ENCODE assay signal across 8 cellular contexts in genomic region chr13:27222100-27222499, GRCh38. TPM values are rescaled to one million over a fixed set of nuclear protein-coding genes. Genes with fewer than 3 reads are reported as not detected.
A peak's percentile ranks its signal among the peaks of the same experiment; 100 is the strongest.
DNase-seq lines count a peak whose midpoint lies in the region; ATAC-seq and TF ChIP-seq lines count a peak whose summit lies in the region.
"Not testable (repeated sequence)": the region's sequence is repeated elsewhere in the genome, so short reads cannot be mapped to it uniquely, and the experiment has no call there.

No MANE protein-coding gene starts in this region.

- POLR2A ChIA-PET in activated B cell treated with CpG ODN at 0.5 μM for 24 hours (lab: Charles Lee) = interaction anchor here (0.6 kb wide), 1 partner anchor 82 kb away, joined by 3 read pairs; no protein-coding TSS in a partner anchor

- H3K27ac ChIP-seq in DOHH2 (ENCODE audit: low read depth, low read length) = peak overlapping the region; percentile 75

- H3K9me2 ChIP-seq in DOHH2 (replicated peaks; ENCODE audit: control insufficient read depth, low read length) = not testable (repeated sequence)

- not testable (repeated sequence) for H3K27ac Mint-ChIP-seq in activated B cell treated with CpG ODN at 0.5 μM for 24 hours

- H3K4me2 ChIP-seq in DOHH2 (ENCODE audit: low read length) = peak overlapping the region; percentile 63

- ATAC-seq in GM18511 (IDR thresholded peaks at IDR 0.05; ENCODE audit: unreplicated experiment) (peak; percentile 86), GM18909 (IDR thresholded peaks at IDR 0.05; ENCODE audit: poor library complexity, unreplicated experiment) (peak; percentile 72), GM19463 (IDR thresholded peaks at IDR 0.05; ENCODE audit: unreplicated experiment) (peak; percentile 72), HG02642 (IDR thresholded peaks at IDR 0.05; ENCODE audit: poor library complexity, unreplicated experiment) (peak; percentile 51), HG02938 (IDR thresholded peaks at IDR 0.05; ENCODE audit: unreplicated experiment) (peak; percentile 81), HG03439 (IDR thresholded peaks at IDR 0.05; ENCODE audit: unreplicated experiment) (peak; percentile 58), activated B cell treated with CpG ODN at 0.5 μM for 24 hours (ENCODE audit: low read depth) (peak; percentile 45)

- H3K79me2 ChIP-seq in DOHH2 (ENCODE audit: control insufficient read depth, low read length) = not testable (repeated sequence)

- TF ChIP-seq CTCF in DOHH2 (IDR thresholded peaks at IDR 0.05; ENCODE audit: low read depth, low read length, poor library complexity, severe bottlenecking); activated B cell treated with CpG ODN at 0.5 μM for 24 hours (IDR thresholded peaks at IDR 0.05): not testable (repeated sequence)

- not testable (repeated sequence) for H3K27me3 Mint-ChIP-seq in activated B cell treated with CpG ODN at 0.5 μM for 24 hours

- H3K4me1 Mint-ChIP-seq in activated B cell treated with CpG ODN at 0.5 μM for 24 hours = peaks cover 57% of the 10 kb centered on the region

- H3K4me3 ChIP-seq in DOHH2 (ENCODE audit: low read length) = peak overlapping the region; percentile 55

- H3K36me3 Mint-ChIP-seq in activated B cell treated with CpG ODN at 0.5 μM for 24 hours (ENCODE audit: low read depth) = not testable (repeated sequence)

- H3K27me3 ChIP-seq in DOHH2 (ENCODE audit: control insufficient read depth, low read length) = not testable (repeated sequence)

- H3K4me3 Mint-ChIP-seq in activated B cell treated with CpG ODN at 0.5 μM for 24 hours = peak overlapping the region; percentile 15

- H3K36me3 ChIP-seq in DOHH2 (ENCODE audit: control insufficient read depth, low read length) = not testable (repeated sequence)

- H3K9me3 Mint-ChIP-seq in activated B cell treated with CpG ODN at 0.5 μM for 24 hours = not testable (repeated sequence)

- peaks cover 15% of the 10 kb centered on the region for H3F3A ChIP-seq in DOHH2 (ENCODE audit: control insufficient read depth, insufficient read depth)

- CTCF ChIA-PET in activated B cell treated with CpG ODN at 0.5 μM for 24 hours (lab: Charles Lee) = not testable (repeated sequence)

- not testable (repeated sequence) for DNase-seq in activated B cell treated with CpG ODN at 0.5 μM for 24 hours

- not testable (repeated sequence) for H4K20me1 ChIP-seq in DOHH2 (ENCODE audit: control insufficient read depth, insufficient read depth, low read depth, low read length)

- H3K4me1 ChIP-seq in DOHH2 (ENCODE audit: control insufficient read depth, low read length) = peaks cover 72% of the 10 kb centered on the region

- intact Hi-C loops in activated B cell treated with CpG ODN at 0.5 μM for 24 hours (cut with micrococcal nuclease) = loop anchor here (10.0 kb wide), 1 partner anchor 47 kb away; the partner anchor contains the start of gene USP12

- H3K9me3 ChIP-seq in DOHH2 (ENCODE audit: control insufficient read depth, insufficient read depth, low read length) = peaks cover 12% of the 10 kb centered on the region; the same call in 1 of the 2 replicates

RNA-seq across cellular contexts. Expression of gene RPL21, which starts 29.3 kb away (rescaled TPM):
- 1,996 and 2,528 TPM in 2 replicates for total RNA-seq in activated B cell treated with CpG ODN at 0.5 μM for 24 hours

RNA-seq across cellular contexts. Expression of gene RASL11A, which starts 48.5 kb away (rescaled TPM):
- 1.4 and 2.0 TPM in 2 replicates for total RNA-seq in activated B cell treated with CpG ODN at 0.5 μM for 24 hours

RNA-seq across cellular contexts. Expression of gene USP12, which starts 50.5 kb away (rescaled TPM):
- 52.0 and 58.8 TPM in 2 replicates for total RNA-seq in activated B cell treated with CpG ODN at 0.5 μM for 24 hours
